In the genomic region with DNA sequence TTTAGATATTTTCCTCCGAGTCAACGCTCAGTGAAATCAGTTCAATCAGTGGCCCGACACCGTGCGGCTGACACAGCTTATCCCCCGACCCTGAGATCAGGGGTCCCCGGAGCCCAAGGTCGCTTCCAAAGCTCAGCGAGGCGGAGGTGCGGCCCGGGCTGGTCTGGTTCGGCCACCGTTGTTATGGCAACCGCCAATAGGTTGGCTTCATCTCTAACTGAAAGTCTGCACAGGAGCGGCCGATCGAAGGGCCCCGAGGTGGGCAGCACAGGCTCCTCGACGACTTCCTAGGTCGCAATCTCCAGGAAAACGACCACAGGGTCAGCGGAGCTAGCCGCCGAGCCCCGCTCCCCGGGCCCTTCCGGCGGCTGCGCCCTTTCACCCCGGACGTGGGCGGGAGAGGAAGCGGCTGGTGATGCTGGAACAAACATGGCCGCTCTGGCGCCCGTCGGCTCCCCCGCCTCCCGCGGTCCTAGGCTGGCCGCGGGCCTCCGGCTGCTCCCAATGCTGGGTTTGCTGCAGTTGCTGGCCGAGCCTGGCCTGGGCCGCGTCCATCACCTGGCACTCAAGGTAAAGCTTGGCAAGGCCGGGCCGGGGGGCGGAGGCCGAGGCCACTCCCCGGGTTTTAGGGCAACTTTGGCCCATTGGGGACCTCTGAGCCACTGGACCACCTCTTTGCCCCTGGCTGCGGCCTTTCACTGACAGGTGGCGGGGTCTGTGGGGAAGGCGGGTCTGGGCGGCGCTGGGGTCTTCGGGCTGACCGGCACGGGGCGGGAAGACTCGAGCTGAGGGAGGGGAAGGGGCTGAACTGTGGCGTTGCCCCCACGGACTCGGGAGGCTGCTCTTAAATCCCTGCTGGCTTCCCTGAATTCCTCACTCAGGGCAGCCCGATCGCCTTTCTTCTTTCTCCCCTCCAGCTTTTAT, we compare ENCODE assay signal across 8 cellular contexts. TPM values are rescaled to one million over a fixed set of nuclear protein-coding genes. Genes with fewer than 3 reads are reported as not detected.
DNase-seq lines count a peak whose midpoint lies in the region; ATAC-seq lines count a peak whose summit lies in the region.

A gene (plus strand): TSS at position 403 of the 924 bp plus-strand sequence. CDS start 27 bp downstream, at position 430.

- H3K4me3 Mint-ChIP-seq in activated CD4-positive, alpha-beta T cell treated with anti-CD3 and anti-CD28 coated beads, Interleukin-2, amount 10 ng/mL, durations not matched to agents 24 days and 14 days: peak within 1 kb of the TSS; percentile 95

- peak within 1 kb of the TSS; percentile 93 for H3K27ac Mint-ChIP-seq in activated CD4-positive, alpha-beta T cell treated with anti-CD3 and anti-CD28 coated beads, Interleukin-2, amount 10 ng/mL, durations not matched to agents 24 days and 14 days

- intact Hi-C loops in activated CD4-positive, alpha-beta T cell treated with anti-CD3 and anti-CD28 coated beads, Interleukin-2, amount 10 ng/mL, durations not matched to agents 24 days and 14 days (cut with micrococcal nuclease): loop anchor here (1.0 kb wide), 1 partner anchor 10 kb away; a partner anchor contains a TSS

- peaks cover 27% of the 10 kb centered on the region for H3K4me1 Mint-ChIP-seq in activated CD4-positive, alpha-beta T cell treated with anti-CD3 and anti-CD28 coated beads, Interleukin-2, amount 10 ng/mL, durations not matched to agents 24 days and 14 days

- H3K27me3 Mint-ChIP-seq in activated CD4-positive, alpha-beta T cell treated with anti-CD3 and anti-CD28 coated beads, Interleukin-2, amount 10 ng/mL, durations not matched to agents 24 days and 14 days: no peaks in the 10 kb centered on the region

- H3K36me3 Mint-ChIP-seq in activated CD4-positive, alpha-beta T cell treated with anti-CD3 and anti-CD28 coated beads, Interleukin-2, amount 10 ng/mL, durations not matched to agents 24 days and 14 days (ENCODE audit: low read depth): peaks cover 6% of the 10 kb centered on the region

- no peaks in the 10 kb centered on the region for H3K9me3 Mint-ChIP-seq in activated CD4-positive, alpha-beta T cell treated with anti-CD3 and anti-CD28 coated beads, Interleukin-2, amount 10 ng/mL, durations not matched to agents 24 days and 14 days

- DNase-seq in NCI-H1436 (lab: John Stamatoyannopoulos, UW) (peak; percentile 48), NCI-H1436 treated with DMSO at 0.1 percent for 48 hours (lab: John Stamatoyannopoulos, UW) (no peak), NCI-H345 (lab: John Stamatoyannopoulos, UW) (peak; percentile 77), cortex of kidney (lab: John Stamatoyannopoulos, UW) (peak; percentile 38), left lobe of liver (ENCODE audit: low spot score) (peak; percentile 81)
- peak; percentile 94 for DNase-seq in activated CD4-positive, alpha-beta T cell treated with anti-CD3 and anti-CD28 coated beads, Interleukin-2, amount 10 ng/mL, durations not matched to agents 24 days and 14 days
- DNase-seq in stimulated activated CD4-positive, alpha-beta T cell treated with anti-CD3 and anti-CD28 coated beads, Interleukin-2, amount 100 ng/mL, for 4 hours (ENCODE audit: low read depth): peak; percentile 72

- ATAC-seq in HG02981 (IDR thresholded peaks at IDR 0.05; ENCODE audit: unreplicated experiment): peak; percentile 73
- peak; percentile 98 for ATAC-seq in left lobe of liver

RNA-seq across cellular contexts. Expression of the gene that starts here (rescaled TPM):
- 19.2 and 23.6 TPM in 2 replicates for total RNA-seq in activated CD4-positive, alpha-beta T cell treated with anti-CD3 and anti-CD28 coated beads, Interleukin-2, amount 10 ng/mL, durations not matched to agents 24 days and 14 days
- total RNA-seq in left lobe of liver: 14.1 TPM
